8 cellular contexts compared by ENCODE assay signal in the genomic region with DNA sequence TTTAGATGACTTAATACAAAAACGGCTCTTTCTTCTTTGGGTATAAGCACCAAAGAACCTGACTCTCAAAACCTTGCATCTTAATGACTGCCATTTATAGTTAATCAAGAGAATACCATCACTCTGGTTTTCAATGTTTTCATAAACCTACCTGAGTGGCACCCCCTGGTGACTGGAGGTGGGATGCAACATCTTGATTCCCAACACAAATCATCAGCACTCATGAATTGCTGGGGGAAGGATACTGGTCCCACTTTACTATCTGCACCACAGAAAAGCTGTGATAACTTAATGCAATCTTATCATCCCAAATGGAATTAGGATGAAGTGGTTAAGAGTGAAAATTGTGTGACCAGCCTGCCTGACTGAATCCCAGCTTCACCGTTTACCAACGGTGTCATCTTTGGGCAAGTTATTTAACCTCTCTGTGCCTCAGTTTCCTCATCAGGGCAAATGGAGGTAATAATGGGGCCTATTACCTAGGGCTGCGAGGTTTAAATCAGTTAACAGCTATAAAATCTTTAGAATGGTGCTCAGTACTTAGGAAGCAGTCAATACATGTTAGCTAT.
DNase-seq lines count a peak whose midpoint lies in the region; ATAC-seq, FAIRE-seq and TF ChIP-seq lines count a peak whose summit lies in the region.
"Had no signal": no experiment of that assay in that cellular context is flagged by ENCODE, and none has a peak within 500 bp of the region (broad histone marks: within the 10 kb centered on the region; RNA-seq: fewer than 3 reads in every experiment).

No MANE protein-coding gene starts in this region.

- no peak overlapping the region for H2AFZ ChIP-seq in keratinocyte (ENCODE audit: control insufficient read depth, low read length)

- H3K4me1 ChIP-seq in HUES48 (ENCODE audit: control insufficient read depth, insufficient read depth, low read length) (peaks cover 35% of the 10 kb centered on the region), keratinocyte (ENCODE audit: control insufficient read depth, extremely low read depth, insufficient read depth, low read length) (no peaks in the 10 kb centered on the region), testis (peaks cover 13% of the 10 kb centered on the region)

- H3K9ac ChIP-seq in HUES48 (ENCODE audit: low read depth, low read length) (no peak overlapping the region; the same call in 1 of the 2 replicates), keratinocyte (ENCODE audit: control insufficient read depth, extremely low read depth, insufficient read depth, low read length) (no peak overlapping the region)

- no peak for TF ChIP-seq POLR2A in testis (IDR thresholded peaks at IDR 0.05)

- no peaks in the 10 kb centered on the region for H4K20me1 ChIP-seq in keratinocyte (ENCODE audit: control insufficient read depth, extremely low read depth, insufficient read depth, low read length)

- peak; percentile 32 for DNase-seq in activated effector memory CD4-positive, alpha-beta T cell treated with Interleukin-2 at 50 U/mL for 16 hours
- DNase-seq in keratinocyte (ENCODE audit: low read depth, low spot score): no peak
- no peak for DNase-seq in testis
- DNase-seq in NK-92 treated with Interleukin-12 subunit alpha and Interleukin-12 subunit beta, amount 100 ng/mL, for 24 hours (lab: John Stamatoyannopoulos, UW): no peak

- no peak overlapping the region for H3K4me2 ChIP-seq in keratinocyte (ENCODE audit: control insufficient read depth, extremely low read depth, insufficient read depth, low read depth, low read length)

- intact Hi-C loops in testis (cut with DNase I; ENCODE audit: low total_unique reads): no loop called here

- H3K4me3 ChIP-seq in HUES48 (ENCODE audit: low read depth, low read length) (no peak overlapping the region), keratinocyte (ENCODE audit: control insufficient read depth in 2 of 3, extremely low read depth in 1 of 3, insufficient read depth in 2 of 3, low read depth in 1 of 3, low read length in 3 of 3) (no peak overlapping the region), testis (no peak overlapping the region)

- FAIRE-seq in keratinocyte (lab: Jason Lieb, UNC): no peak
- FAIRE-seq: TTC549 had no signal

- peak; percentile 22 for ATAC-seq in GM18502 (IDR thresholded peaks at IDR 0.05; ENCODE audit: poor library complexity, unreplicated experiment)
- ATAC-seq in HG03175 (IDR thresholded peaks at IDR 0.05; ENCODE audit: unreplicated experiment): no peak

- dilution Hi-C loops in keratinocyte (cut with MboI; ENCODE audit: extremely low pct_ligation_motif_present, low sequenced_read_pairs): no loop called here

- H3K9me1 ChIP-seq in keratinocyte (ENCODE audit: control insufficient read depth, extremely low read depth, insufficient read depth, low read length): no peaks in the 10 kb centered on the region

- 91 to 92% methylated on average over 4 of the region's 4 CpGs for whole genome bisulfite sequencing in testis, 2 donors

- H3K9me3 ChIP-seq in HUES48 (ENCODE audit: control insufficient read depth, insufficient read depth, low read length): no peaks in the 10 kb centered on the region
- no peaks in the 10 kb centered on the region for H3K9me3 ChIP-seq in keratinocyte (ENCODE audit: control insufficient read depth, low read depth, low read length)
- H3K9me3 ChIP-seq in testis: no peaks in the 10 kb centered on the region

- peak overlapping the region; percentile 91 for H3K27ac ChIP-seq in HUES48 (ENCODE audit: low read depth, low read length)
- H3K27ac ChIP-seq in keratinocyte (ENCODE audit: control insufficient read depth, insufficient read depth, low read length): no peak overlapping the region
- no peak overlapping the region for H3K27ac ChIP-seq in testis

- H3K36me3 ChIP-seq in HUES48 (ENCODE audit: control insufficient read depth, insufficient read depth, low read length) (no peaks in the 10 kb centered on the region), keratinocyte (ENCODE audit: control insufficient read depth in 2 of 2, extremely low read depth in 1 of 2, insufficient read depth in 2 of 2, low read length in 2 of 2) (no peaks in the 10 kb centered on the region), testis (ENCODE audit: low read depth, missing control alignments) (no peaks in the 10 kb centered on the region)

- H3K27me3 ChIP-seq in HUES48 (ENCODE audit: control insufficient read depth, insufficient read depth, low read length): no peaks in the 10 kb centered on the region
- no peaks in the 10 kb centered on the region for H3K27me3 ChIP-seq in keratinocyte (ENCODE audit: control insufficient read depth, extremely low read depth, insufficient read depth, low read length)
- H3K27me3 ChIP-seq in testis: no peaks in the 10 kb centered on the region

- no peaks in the 10 kb centered on the region for H3K79me2 ChIP-seq in keratinocyte (ENCODE audit: control insufficient read depth, insufficient read depth, low read length)

- TF ChIP-seq CTCF in keratinocyte (optimal IDR thresholded peaks at IDR 0.05 in 1 of 3, IDR thresholded peaks at IDR 0.05 in 1 of 3, conservative IDR thresholded peaks at IDR 0.05 in 1 of 3; ENCODE audit: extremely low read depth in 1 of 3, insufficient read depth in 2 of 3, low read length in 3 of 3): peak; percentile 30 to 49 (median 43)
- peak in 2 of 3 experiments; percentile 14 to 32 for TF ChIP-seq CTCF in testis (IDR thresholded peaks at IDR 0.05)
